In the genomic region with DNA sequence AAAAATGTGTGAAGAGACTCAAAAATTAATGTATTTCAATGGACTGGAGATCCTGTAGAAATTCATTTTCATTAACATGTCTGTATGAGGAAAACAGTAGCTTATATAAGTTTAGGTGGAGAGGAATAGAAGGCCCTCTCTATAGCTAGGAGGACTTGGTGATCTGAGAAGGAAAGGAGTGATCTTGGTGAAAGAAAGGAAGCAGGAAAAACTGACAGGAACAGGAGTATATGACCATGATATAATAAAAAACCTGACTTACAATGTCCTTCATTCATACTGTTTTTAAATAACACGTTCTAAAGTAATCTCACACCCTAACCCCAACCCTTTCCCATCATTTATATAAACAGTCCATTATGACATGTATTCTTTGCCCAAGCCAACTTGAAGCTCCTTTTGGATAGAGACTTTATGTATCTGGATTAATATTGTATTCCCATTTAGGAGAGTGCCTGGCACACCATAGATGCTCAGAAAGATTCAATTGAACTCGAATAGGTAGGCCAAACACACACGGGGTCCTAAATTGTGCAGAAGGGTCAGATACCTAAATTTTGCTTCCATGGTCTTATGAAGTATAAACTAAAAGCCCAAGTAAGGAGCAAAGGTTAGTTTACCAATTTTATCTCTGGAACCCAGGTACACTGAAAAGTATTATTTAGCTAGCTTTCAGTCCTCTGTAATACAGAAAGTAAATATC, we compare ENCODE assay signal across 8 cellular contexts.
DNase-seq lines count a peak whose midpoint lies in the region; ATAC-seq and TF ChIP-seq lines count a peak whose summit lies in the region.

No MANE protein-coding gene starts in this region.

- H3K27ac ChIP-seq in mammary epithelial cell (ENCODE audit: insufficient read depth, low read depth, low read length) = peak overlapping the region; percentile 98
- H3K27ac ChIP-seq in mucosa of rectum (ENCODE audit: low read depth in 2 of 2, low read length in 2 of 2) = peak overlapping the region; percentile 92 to 99

- CTCF ChIA-PET in mammary epithelial cell (lab: Charles Lee; ENCODE audit: low non-redundant PET) = interaction anchor here (0.6 kb wide), 2 partner anchors 60 to 674 kb away, joined by 3 to 7 read pairs; no protein-coding TSS in a partner anchor

- H3K79me2 ChIP-seq in mammary epithelial cell (ENCODE audit: insufficient read depth, low read length) = peaks cover 16% of the 10 kb centered on the region

- no TSS peak for BruUV-seq in mammary epithelial cell (replicated peaks; lab: Mats Ljungman, UMichigan)

- H4K20me1 ChIP-seq in mammary epithelial cell (ENCODE audit: insufficient read depth, low read length) = no peaks in the 10 kb centered on the region

- TF ChIP-seq CTCF in AG09309 (IDR thresholded peaks at IDR 0.05; ENCODE audit: control insufficient read depth, insufficient read depth, low read depth, low read length, missing control alignments) (no peak), mammary epithelial cell (conservative IDR thresholded peaks at IDR 0.05 in 1 of 2, IDR thresholded peaks at IDR 0.05 in 1 of 2; ENCODE audit: extremely low read depth in 1 of 2, insufficient read depth in 1 of 2, low read depth in 1 of 2, low read length in 2 of 2) (no peak)

- H3K9me3 ChIP-seq in mammary epithelial cell (replicated peaks; ENCODE audit: insufficient read depth, low read length) (no peaks in the 10 kb centered on the region), mucosa of rectum (ENCODE audit: control insufficient read depth in 2 of 2, low read length in 2 of 2) (no peaks in the 10 kb centered on the region)

- H2AFZ ChIP-seq in mammary epithelial cell (ENCODE audit: low read depth, low read length) = peak overlapping the region; percentile 75

- in situ Hi-C loops in mammary epithelial cell (cut with MboI; ENCODE audit: low sequenced_read_pairs in 2 of 2) = loop anchor here in 1 of 2 donors (5.0 kb wide), 1 partner anchor 36 kb away; a partner anchor contains a TSS

- H3K27me3 ChIP-seq in mammary epithelial cell (ENCODE audit: insufficient read depth, low read length) (no peaks in the 10 kb centered on the region), mucosa of rectum (ENCODE audit: control insufficient read depth in 2 of 2, insufficient read depth in 2 of 2, low read length in 2 of 2) (no peaks in the 10 kb centered on the region)

- dilution Hi-C loops in mammary epithelial cell (cut with HindIII; ENCODE audit: low sequenced_read_pairs) = no loop called here

- H3K9ac ChIP-seq in mammary epithelial cell (ENCODE audit: insufficient read depth, low read length) (peak overlapping the region; percentile 99), mucosa of rectum (ENCODE audit: low read depth in 1 of 2, low read length in 2 of 2) (peak overlapping the region; percentile 93 to 99)

- H3K4me2 ChIP-seq in mammary epithelial cell (ENCODE audit: insufficient read depth, low read depth, low read length) = peak overlapping the region; percentile 90

- ATAC-seq in GM21529 (IDR thresholded peaks at IDR 0.05; ENCODE audit: unreplicated experiment) = no peak

- intact Hi-C loops in mammary epithelial cell (cut with micrococcal nuclease) = loop anchor here (10.0 kb wide), 1 partner anchor 249 kb away; the partner anchor contains the start of gene ZNF165

- H3K36me3 ChIP-seq in mammary epithelial cell (ENCODE audit: insufficient read depth, low read length) (no peaks in the 10 kb centered on the region), mucosa of rectum (ENCODE audit: control insufficient read depth in 2 of 2, insufficient read depth in 2 of 2, low read length in 2 of 2) (no peaks in the 10 kb centered on the region)

- H3K4me1 ChIP-seq in mammary epithelial cell (ENCODE audit: insufficient read depth, low read length) (peaks cover 7% of the 10 kb centered on the region), mucosa of rectum (ENCODE audit: control insufficient read depth in 2 of 2, insufficient read depth in 2 of 2, low read length in 2 of 2) (peaks cover 10 to 23% of the 10 kb centered on the region in 2 donors)

- no peak for DNase-seq in AG09309 (ENCODE audit: low read depth)
- no peak for DNase-seq in Jurkat, Clone E6-1 (ENCODE audit: low read depth, low spot score)
- no peak for DNase-seq in mammary epithelial cell
- DNase-seq in stimulated activated CD4-positive, alpha-beta T cell treated with anti-CD3 and anti-CD28 coated beads, Interleukin-1b, Interleukin-23, amount 100 ng/mL, for 48 hours = no peak
- no peak for DNase-seq in cerebellum (ENCODE audit: low spot score)
- no peak for DNase-seq in Ammon's horn (ENCODE audit: low spot score)

- H3K4me3 ChIP-seq in AG09309 (ENCODE audit: control insufficient read depth, low read depth, low read length) = peak overlapping the region; percentile 80
- peak overlapping the region; percentile 64; the same call in 1 of the 2 replicates for H3K4me3 ChIP-seq in Jurkat, Clone E6-1 (ENCODE audit: low read length)
- H3K4me3 ChIP-seq in mammary epithelial cell (replicated peaks in 1 of 3; ENCODE audit: insufficient read depth in 1 of 3, low read depth in 2 of 3, low read length in 3 of 3) = peak overlapping the region; percentile 84 to 92 (median 92)
- H3K4me3 ChIP-seq in mucosa of rectum (ENCODE audit: low read length in 2 of 2) = peak overlapping the region; percentile 78 to 87

- WGBS in mammary epithelial cell (ENCODE audit: low coverage, missing lambda C conversion rate) = 13% methylated on average over 3 of the region's 3 CpGs
